30 cellular contexts compared by ENCODE assay signal in the genomic region with DNA sequence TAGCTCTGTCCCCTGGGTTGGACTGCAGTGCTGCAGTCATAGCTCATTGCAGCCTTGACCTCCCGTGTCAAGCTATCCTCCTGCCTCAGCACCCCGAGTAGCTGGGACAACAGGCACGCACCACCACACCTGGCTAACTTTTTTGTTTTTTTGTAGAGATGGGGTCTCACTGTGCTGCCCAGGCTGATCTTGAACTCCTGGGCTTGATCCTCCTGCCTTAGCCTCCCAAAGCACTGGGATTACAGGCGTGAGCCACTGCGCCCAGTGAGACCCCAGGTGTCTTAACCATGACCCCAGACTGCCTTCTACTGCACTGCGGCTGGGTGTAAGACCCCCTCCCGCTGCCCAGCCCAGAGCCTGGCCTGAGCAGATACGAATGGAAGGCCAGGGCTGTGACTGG.
"Had no signal": no experiment of that assay in that cellular context is flagged by ENCODE, and none has a peak within 500 bp of the region (broad histone marks: within the 10 kb centered on the region; RNA-seq: fewer than 3 reads in every experiment).

No MANE protein-coding gene starts in this region.

- FAIRE-seq: astrocyte, endometrium, kidney, TTC549 had no signal

- H3K4me3 Mint-ChIP-seq: activated CD4-positive, alpha-beta memory T cell treated with anti-CD3 and anti-CD28 coated beads, Interleukin-2, amount 10 ng/mL, durations not matched to agents 7 days and 5 days; activated CD4-positive, alpha-beta T cell treated with anti-CD3 and anti-CD28 coated beads, Interleukin-2, amount 10 ng/mL, durations not matched to agents 7 days and 5 days; activated T-cell treated with anti-CD3 and anti-CD28 coated beads, Interleukin-2, amount 50 U/mL, for 24 hours; dendritic cell treated with granulocyte-macrophage colony-stimulating factor and Interleukin-4, amounts not matched to agents 40 ng/mL and 50 ng/mL, for 4 days; naive B cell; neural crest cell had no signal

- H3K9me3 Mint-ChIP-seq: activated CD4-positive, alpha-beta memory T cell treated with anti-CD3 and anti-CD28 coated beads, Interleukin-2, amount 10 ng/mL, durations not matched to agents 7 days and 5 days; activated CD4-positive, alpha-beta T cell treated with anti-CD3 and anti-CD28 coated beads, Interleukin-2, amount 10 ng/mL, durations not matched to agents 7 days and 5 days had no signal

- H3K27ac ChIP-seq: epithelial cell of prostate, thoracic aorta, upper lobe of left lung, vagina, VCaP had no signal

- H3K4me1 Mint-ChIP-seq: activated CD4-positive, alpha-beta memory T cell treated with anti-CD3 and anti-CD28 coated beads, Interleukin-2, amount 10 ng/mL, durations not matched to agents 7 days and 5 days; activated CD4-positive, alpha-beta T cell treated with anti-CD3 and anti-CD28 coated beads, Interleukin-2, amount 10 ng/mL, durations not matched to agents 7 days and 5 days; naive B cell had no signal

- H3K4me1 ChIP-seq: upper lobe of left lung, vagina had no signal

- H3K4me3 ChIP-seq: esophagus squamous epithelium, thoracic aorta, upper lobe of left lung, vagina had no signal

- ATAC-seq: activated CD4-positive, CD25-positive, alpha-beta regulatory T cell treated with anti-CD3 and anti-CD28 coated beads, Interleukin-2, amount 50 U/mL, for 24 hours; left colon; right cardiac atrium had no signal

- DNase-seq: activated CD4-positive, alpha-beta memory T cell treated with anti-CD3 and anti-CD28 coated beads, Interleukin-2, amount 10 ng/mL, durations not matched to agents 7 days and 5 days; activated CD4-positive, alpha-beta T cell treated with anti-CD3 and anti-CD28 coated beads, Interleukin-2, amount 10 ng/mL, durations not matched to agents 7 days and 5 days; activated CD8-positive, alpha-beta memory T cell treated with anti-CD3 and anti-CD28 coated beads, Interleukin-2, amount 50 U/mL, for 48 hours; activated gamma-delta T cell treated with Interleukin-2 at 50 U/mL for 16 hours; activated naive CD4-positive, alpha-beta T cell treated with anti-CD3 and anti-CD28 coated beads, Interleukin-2, amount 50 U/mL, for 16 hours; activated T-cell treated with anti-CD3 and anti-CD28 coated beads, Interleukin-2, amount 50 U/mL, for 24 hours; amniotic stem cell; central memory CD4-positive, alpha-beta T cell; effector CD4-positive, alpha-beta T cell; esophagus squamous epithelium; foreskin melanocyte; kidney; left colon; mammary epithelial cell; naive B cell; stimulated activated CD4-positive, alpha-beta T cell treated with anti-CD3 and anti-CD28 coated beads, Interleukin-2, amount 100 ng/mL, for 48 hours; stimulated activated naive CD4-positive, alpha-beta T cell treated with Interleukin-2 at 50 U/mL for 16 hours; T-helper 9 cell; upper lobe of left lung had no signal

- H3K9me3 ChIP-seq: esophagus squamous epithelium, thoracic aorta, upper lobe of left lung, vagina had no signal

- H3K36me3 ChIP-seq: thoracic aorta, upper lobe of left lung, vagina had no signal

- H3K27me3 ChIP-seq: esophagus squamous epithelium, upper lobe of left lung, vagina had no signal

- H3K27me3 Mint-ChIP-seq: activated CD4-positive, alpha-beta memory T cell treated with anti-CD3 and anti-CD28 coated beads, Interleukin-2, amount 10 ng/mL, durations not matched to agents 7 days and 5 days; activated CD4-positive, alpha-beta T cell treated with anti-CD3 and anti-CD28 coated beads, Interleukin-2, amount 10 ng/mL, durations not matched to agents 7 days and 5 days had no signal

- H3K27ac Mint-ChIP-seq: activated CD4-positive, alpha-beta memory T cell treated with anti-CD3 and anti-CD28 coated beads, Interleukin-2, amount 10 ng/mL, durations not matched to agents 7 days and 5 days; dendritic cell treated with granulocyte-macrophage colony-stimulating factor and Interleukin-4, amounts not matched to agents 40 ng/mL and 50 ng/mL, for 4 days had no signal
